1 cellular context compared by ENCODE assay signal in the genomic region with DNA sequence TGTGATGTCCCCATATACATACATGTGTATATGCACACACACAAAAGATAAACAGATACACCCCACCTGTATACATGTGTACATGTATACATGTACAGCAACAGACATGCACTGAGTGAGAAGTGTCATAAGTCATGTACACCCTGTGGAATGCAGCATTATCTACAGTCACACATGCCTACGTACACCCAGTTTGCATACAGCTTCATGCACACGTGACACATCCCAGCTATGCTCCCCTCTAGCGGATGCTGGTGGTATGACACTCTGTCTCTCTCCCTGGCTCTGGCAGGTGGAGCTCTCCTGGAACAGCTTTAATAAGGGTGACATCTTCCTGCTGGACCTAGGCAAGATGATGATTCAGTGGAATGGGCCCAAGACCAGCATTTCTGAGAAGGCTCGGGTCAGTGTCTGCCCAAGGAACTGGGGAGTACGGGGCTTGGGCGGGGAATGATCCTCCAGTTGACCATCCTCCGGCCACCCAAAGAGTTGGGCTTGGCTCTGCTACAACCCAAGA.
A peak's percentile ranks its signal among the peaks of the same experiment; 100 is the strongest.
TF ChIP-seq lines count a peak whose summit lies in the region.

No MANE protein-coding gene starts in this region.

TF ChIP-seq in K562, 482 proteins besides CTCF, POLR2A, EP300 and RAD21 (continued from another document and continues in another):
- TF ChIP-seq, protein P1, sequence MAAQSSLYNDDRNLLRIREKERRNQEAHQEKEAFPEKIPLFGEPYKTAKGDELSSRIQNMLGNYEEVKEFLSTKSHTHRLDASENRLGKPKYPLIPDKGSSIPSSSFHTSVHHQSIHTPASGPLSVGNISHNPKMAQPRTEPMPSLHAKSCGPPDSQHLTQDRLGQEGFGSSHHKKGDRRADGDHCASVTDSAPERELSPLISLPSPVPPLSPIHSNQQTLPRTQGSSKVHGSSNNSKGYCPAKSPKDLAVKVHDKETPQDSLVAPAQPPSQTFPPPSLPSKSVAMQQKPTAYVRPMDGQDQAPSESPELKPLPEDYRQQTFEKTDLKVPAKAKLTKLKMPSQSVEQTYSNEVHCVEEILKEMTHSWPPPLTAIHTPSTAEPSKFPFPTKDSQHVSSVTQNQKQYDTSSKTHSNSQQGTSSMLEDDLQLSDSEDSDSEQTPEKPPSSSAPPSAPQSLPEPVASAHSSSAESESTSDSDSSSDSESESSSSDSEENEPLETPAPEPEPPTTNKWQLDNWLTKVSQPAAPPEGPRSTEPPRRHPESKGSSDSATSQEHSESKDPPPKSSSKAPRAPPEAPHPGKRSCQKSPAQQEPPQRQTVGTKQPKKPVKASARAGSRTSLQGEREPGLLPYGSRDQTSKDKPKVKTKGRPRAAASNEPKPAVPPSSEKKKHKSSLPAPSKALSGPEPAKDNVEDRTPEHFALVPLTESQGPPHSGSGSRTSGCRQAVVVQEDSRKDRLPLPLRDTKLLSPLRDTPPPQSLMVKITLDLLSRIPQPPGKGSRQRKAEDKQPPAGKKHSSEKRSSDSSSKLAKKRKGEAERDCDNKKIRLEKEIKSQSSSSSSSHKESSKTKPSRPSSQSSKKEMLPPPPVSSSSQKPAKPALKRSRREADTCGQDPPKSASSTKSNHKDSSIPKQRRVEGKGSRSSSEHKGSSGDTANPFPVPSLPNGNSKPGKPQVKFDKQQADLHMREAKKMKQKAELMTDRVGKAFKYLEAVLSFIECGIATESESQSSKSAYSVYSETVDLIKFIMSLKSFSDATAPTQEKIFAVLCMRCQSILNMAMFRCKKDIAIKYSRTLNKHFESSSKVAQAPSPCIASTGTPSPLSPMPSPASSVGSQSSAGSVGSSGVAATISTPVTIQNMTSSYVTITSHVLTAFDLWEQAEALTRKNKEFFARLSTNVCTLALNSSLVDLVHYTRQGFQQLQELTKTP (IDR thresholded peaks at IDR 0.05; ENCODE audit: low read depth in 1 of 2, partially characterized antibody in 2 of 2): peak in 1 of 2 experiments; percentile 99
- TF ChIP-seq TRIM24 (IDR thresholded peaks at IDR 0.05) (peak; percentile 30 to 55; a peak in 1 of 4 replicates), KLF10 (CRISPR knock-in tag; IDR thresholded peaks at IDR 0.05) (no peak), CBX5 (IDR thresholded peaks at IDR 0.05; ENCODE audit: borderline replicate concordance, low read depth) (no peak), HDAC6 (IDR thresholded peaks at IDR 0.05; ENCODE audit: low read depth, low read length) (no peak), HDAC2 (IDR thresholded peaks at IDR 0.05) (peak; percentile 61; the same call in 1 of the 2 replicates), ZNF766 (CRISPR knock-in tag; conservative IDR thresholded peaks at IDR 0.05) (no peak), POLR2AphosphoS2 (IDR thresholded peaks at IDR 0.05; ENCODE audit: low read length) (no peak), FOS (IDR thresholded peaks at IDR 0.05; ENCODE audit: extremely low read depth, insufficient read length) (peak; percentile 1), CHD4 (IDR thresholded peaks at IDR 0.05; ENCODE audit: insufficient read depth, insufficient replicate concordance, low read depth, low read length, poor library complexity, severe bottlenecking) (no peak), ZBTB17 (CRISPR knock-in tag; IDR thresholded peaks at IDR 0.05) (peak; percentile 66; the same call in 1 of the 2 replicates), CREB1 (IDR thresholded peaks at IDR 0.05) (peak; percentile 64; the same call in 1 of the 2 replicates), CREB1 (CRISPR knock-in tag; IDR thresholded peaks at IDR 0.05) (peak; percentile 85), PPARD (CRISPR knock-in tag; IDR thresholded peaks at IDR 0.05) (no peak), ZNF830 (CRISPR knock-in tag; IDR thresholded peaks at IDR 0.05) (no peak), MTF1 (CRISPR knock-in tag; IDR thresholded peaks at IDR 0.05; ENCODE audit: borderline replicate concordance) (no peak), ZNF274 (IDR thresholded peaks at IDR 0.05; ENCODE audit: borderline replicate concordance, low read depth, low read length) (no peak), ZNF212 (CRISPR knock-in tag; IDR thresholded peaks at IDR 0.05) (no peak), FOXP1 (CRISPR knock-in tag; IDR thresholded peaks at IDR 0.05) (no peak), CBX2 (IDR thresholded peaks at IDR 0.05; ENCODE audit: insufficient read depth, low read length, poor library complexity, severe bottlenecking) (no peak), TGIF2 (CRISPR knock-in tag; IDR thresholded peaks at IDR 0.05) (no peak), RFX7 (CRISPR knock-in tag; IDR thresholded peaks at IDR 0.05) (no peak), ZNF311 (CRISPR knock-in tag; IDR thresholded peaks at IDR 0.05) (no peak), KLF1 (tag; IDR thresholded peaks at IDR 0.05) (no peak), DIDO1 (tag; IDR thresholded peaks at IDR 0.05; ENCODE audit: low read depth) (peak; percentile 74), RCOR1 (IDR thresholded peaks at IDR 0.05; ENCODE audit: borderline replicate concordance in 1 of 2, low read depth in 2 of 2, low read length in 2 of 2) (peak in 1 of 2 experiments; percentile 89; a peak in 2 of 4 replicates)
- TF ChIP-seq, protein P2, sequence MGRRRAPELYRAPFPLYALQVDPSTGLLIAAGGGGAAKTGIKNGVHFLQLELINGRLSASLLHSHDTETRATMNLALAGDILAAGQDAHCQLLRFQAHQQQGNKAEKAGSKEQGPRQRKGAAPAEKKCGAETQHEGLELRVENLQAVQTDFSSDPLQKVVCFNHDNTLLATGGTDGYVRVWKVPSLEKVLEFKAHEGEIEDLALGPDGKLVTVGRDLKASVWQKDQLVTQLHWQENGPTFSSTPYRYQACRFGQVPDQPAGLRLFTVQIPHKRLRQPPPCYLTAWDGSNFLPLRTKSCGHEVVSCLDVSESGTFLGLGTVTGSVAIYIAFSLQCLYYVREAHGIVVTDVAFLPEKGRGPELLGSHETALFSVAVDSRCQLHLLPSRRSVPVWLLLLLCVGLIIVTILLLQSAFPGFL (CRISPR knock-in tag; IDR thresholded peaks at IDR 0.05): no peak
- TF ChIP-seq, protein P3, sequence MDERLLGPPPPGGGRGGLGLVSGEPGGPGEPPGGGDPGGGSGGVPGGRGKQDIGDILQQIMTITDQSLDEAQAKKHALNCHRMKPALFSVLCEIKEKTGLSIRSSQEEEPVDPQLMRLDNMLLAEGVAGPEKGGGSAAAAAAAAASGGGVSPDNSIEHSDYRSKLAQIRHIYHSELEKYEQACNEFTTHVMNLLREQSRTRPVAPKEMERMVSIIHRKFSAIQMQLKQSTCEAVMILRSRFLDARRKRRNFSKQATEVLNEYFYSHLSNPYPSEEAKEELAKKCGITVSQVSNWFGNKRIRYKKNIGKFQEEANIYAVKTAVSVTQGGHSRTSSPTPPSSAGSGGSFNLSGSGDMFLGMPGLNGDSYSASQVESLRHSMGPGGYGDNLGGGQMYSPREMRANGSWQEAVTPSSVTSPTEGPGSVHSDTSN (CRISPR knock-in tag; IDR thresholded peaks at IDR 0.05; ENCODE audit: low read depth): no peak
- TF ChIP-seq, protein P3 (tag; conservative IDR thresholded peaks at IDR 0.05; ENCODE audit: low read depth): peak; percentile 51; the same call in 1 of the 2 replicates
- TF ChIP-seq, protein P4, sequence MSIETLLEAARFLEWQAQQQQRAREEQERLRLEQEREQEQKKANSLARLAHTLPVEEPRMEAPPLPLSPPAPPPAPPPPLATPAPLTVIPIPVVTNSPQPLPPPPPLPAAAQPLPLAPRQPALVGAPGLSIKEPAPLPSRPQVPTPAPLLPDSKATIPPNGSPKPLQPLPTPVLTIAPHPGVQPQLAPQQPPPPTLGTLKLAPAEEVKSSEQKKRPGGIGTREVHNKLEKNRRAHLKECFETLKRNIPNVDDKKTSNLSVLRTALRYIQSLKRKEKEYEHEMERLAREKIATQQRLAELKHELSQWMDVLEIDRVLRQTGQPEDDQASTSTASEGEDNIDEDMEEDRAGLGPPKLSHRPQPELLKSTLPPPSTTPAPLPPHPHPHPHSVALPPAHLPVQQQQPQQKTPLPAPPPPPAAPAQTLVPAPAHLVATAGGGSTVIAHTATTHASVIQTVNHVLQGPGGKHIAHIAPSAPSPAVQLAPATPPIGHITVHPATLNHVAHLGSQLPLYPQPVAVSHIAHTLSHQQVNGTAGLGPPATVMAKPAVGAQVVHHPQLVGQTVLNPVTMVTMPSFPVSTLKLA (conservative IDR thresholded peaks at IDR 0.05): peak; percentile 94 to 95
- TF ChIP-seq, protein P5, sequence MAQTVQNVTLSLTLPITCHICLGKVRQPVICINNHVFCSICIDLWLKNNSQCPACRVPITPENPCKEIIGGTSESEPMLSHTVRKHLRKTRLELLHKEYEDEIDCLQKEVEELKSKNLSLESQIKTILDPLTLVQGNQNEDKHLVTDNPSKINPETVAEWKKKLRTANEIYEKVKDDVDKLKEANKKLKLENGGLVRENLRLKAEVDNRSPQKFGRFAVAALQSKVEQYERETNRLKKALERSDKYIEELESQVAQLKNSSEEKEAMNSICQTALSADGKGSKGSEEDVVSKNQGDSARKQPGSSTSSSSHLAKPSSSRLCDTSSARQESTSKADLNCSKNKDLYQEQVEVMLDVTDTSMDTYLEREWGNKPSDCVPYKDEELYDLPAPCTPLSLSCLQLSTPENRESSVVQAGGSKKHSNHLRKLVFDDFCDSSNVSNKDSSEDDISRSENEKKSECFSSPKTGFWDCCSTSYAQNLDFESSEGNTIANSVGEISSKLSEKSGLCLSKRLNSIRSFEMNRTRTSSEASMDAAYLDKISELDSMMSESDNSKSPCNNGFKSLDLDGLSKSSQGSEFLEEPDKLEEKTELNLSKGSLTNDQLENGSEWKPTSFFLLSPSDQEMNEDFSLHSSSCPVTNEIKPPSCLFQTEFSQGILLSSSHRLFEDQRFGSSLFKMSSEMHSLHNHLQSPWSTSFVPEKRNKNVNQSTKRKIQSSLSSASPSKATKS (CRISPR knock-in tag; IDR thresholded peaks at IDR 0.05): no peak
- TF ChIP-seq, protein P6, sequence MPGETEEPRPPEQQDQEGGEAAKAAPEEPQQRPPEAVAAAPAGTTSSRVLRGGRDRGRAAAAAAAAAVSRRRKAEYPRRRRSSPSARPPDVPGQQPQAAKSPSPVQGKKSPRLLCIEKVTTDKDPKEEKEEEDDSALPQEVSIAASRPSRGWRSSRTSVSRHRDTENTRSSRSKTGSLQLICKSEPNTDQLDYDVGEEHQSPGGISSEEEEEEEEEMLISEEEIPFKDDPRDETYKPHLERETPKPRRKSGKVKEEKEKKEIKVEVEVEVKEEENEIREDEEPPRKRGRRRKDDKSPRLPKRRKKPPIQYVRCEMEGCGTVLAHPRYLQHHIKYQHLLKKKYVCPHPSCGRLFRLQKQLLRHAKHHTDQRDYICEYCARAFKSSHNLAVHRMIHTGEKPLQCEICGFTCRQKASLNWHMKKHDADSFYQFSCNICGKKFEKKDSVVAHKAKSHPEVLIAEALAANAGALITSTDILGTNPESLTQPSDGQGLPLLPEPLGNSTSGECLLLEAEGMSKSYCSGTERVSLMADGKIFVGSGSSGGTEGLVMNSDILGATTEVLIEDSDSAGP (CRISPR knock-in tag; IDR thresholded peaks at IDR 0.05): no peak
- TF ChIP-seq, protein P7, sequence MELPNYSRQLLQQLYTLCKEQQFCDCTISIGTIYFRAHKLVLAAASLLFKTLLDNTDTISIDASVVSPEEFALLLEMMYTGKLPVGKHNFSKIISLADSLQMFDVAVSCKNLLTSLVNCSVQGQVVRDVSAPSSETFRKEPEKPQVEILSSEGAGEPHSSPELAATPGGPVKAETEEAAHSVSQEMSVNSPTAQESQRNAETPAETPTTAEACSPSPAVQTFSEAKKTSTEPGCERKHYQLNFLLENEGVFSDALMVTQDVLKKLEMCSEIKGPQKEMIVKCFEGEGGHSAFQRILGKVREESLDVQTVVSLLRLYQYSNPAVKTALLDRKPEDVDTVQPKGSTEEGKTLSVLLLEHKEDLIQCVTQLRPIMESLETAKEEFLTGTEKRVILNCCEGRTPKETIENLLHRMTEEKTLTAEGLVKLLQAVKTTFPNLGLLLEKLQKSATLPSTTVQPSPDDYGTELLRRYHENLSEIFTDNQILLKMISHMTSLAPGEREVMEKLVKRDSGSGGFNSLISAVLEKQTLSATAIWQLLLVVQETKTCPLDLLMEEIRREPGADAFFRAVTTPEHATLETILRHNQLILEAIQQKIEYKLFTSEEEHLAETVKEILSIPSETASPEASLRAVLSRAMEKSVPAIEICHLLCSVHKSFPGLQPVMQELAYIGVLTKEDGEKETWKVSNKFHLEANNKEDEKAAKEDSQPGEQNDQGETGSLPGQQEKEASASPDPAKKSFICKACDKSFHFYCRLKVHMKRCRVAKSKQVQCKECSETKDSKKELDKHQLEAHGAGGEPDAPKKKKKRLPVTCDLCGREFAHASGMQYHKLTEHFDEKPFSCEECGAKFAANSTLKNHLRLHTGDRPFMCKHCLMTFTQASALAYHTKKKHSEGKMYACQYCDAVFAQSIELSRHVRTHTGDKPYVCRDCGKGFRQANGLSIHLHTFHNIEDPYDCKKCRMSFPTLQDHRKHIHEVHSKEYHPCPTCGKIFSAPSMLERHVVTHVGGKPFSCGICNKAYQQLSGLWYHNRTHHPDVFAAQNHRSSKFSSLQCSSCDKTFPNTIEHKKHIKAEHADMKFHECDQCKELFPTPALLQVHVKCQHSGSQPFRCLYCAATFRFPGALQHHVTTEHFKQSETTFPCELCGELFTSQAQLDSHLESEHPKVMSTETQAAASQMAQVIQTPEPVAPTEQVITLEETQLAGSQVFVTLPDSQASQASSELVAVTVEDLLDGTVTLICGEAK (IDR thresholded peaks at IDR 0.05): 0 out of 2 replicates have a peak, but pooled peaks have one; percentile 43
- TF ChIP-seq, protein P7 (CRISPR knock-in tag; IDR thresholded peaks at IDR 0.05): no peak
